In the genomic region with DNA sequence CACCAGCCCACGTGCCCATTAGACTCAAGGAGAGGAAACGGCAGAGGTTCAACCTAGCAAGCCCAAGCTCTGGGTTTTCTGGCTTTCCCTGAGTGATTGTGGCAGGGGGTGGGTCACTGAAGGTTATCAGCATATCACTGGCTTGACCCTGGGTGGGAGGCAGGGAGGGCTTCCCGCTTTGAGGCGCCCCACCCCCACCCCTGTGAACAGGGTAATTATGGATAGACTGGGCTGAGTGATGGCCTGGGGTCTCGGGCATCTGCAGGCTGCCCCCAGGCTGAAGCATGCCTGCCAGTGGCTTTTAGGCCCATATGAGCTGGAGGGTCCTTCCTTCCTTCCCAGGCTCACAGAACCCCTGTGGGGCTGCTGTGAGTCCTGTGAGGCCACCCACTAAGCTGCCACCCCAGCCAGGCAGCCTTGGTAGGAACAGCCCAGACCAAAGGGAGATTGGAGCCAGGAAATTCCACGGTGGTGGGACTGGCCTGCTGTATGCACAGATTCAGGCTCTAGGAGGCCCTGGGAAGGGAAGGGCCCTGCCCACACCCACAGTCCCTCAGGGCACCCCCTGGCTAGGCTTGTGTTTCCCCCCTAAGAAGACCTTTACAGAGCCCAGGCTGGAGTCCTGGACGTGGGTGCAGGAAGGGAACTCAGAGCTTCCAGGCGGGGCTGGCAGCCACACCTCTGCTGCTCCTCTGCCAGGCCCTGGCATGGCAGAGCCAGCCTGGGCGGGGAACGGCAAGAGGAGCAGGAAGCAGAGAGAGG, we compare ENCODE assay signal across 10 cellular contexts. TPM values are rescaled to one million over a fixed set of nuclear protein-coding genes. Genes with fewer than 3 reads are reported as not detected.
DNase-seq lines count a peak whose midpoint lies in the region; ATAC-seq, FAIRE-seq and TF ChIP-seq lines count a peak whose summit lies in the region.
"Had no signal": no experiment of that assay in that cellular context is flagged by ENCODE, and none has a peak within 500 bp of the region (broad histone marks: within the 10 kb centered on the region; RNA-seq: fewer than 3 reads in every experiment).

No MANE protein-coding gene starts in this region.

- H3K36me3 Mint-ChIP-seq in activated CD8-positive, alpha-beta T cell treated with anti-CD3 and anti-CD28 coated beads for 36 hours (ENCODE audit: low read depth), result no peaks in the 10 kb centered on the region
- H3K36me3 Mint-ChIP-seq in activated CD8-positive, alpha-beta T cell treated with anti-CD3 and anti-CD28 coated beads, Interleukin-2, amount 10 ng/mL, durations not matched to agents 7 days and 5 days (ENCODE audit: low read depth), result no peaks in the 10 kb centered on the region
- H3K36me3 Mint-ChIP-seq in effector memory CD8-positive, alpha-beta T cell (ENCODE audit: insufficient read depth), result no peaks in the 10 kb centered on the region

- H3K9me3 ChIP-seq in ascending aorta (no peaks in the 10 kb centered on the region), thoracic aorta (no peaks in the 10 kb centered on the region)

- peaks cover 9 to 18% of the 10 kb centered on the region in 2 donors for H3K4me1 ChIP-seq in ascending aorta
- peaks cover 13 to 20% of the 10 kb centered on the region in 2 donors for H3K4me1 ChIP-seq in thoracic aorta (ENCODE audit: control insufficient read depth in 1 of 2, low read depth in 2 of 2)

- no peak for FAIRE-seq in GM12891 (lab: Jason Lieb, UNC)
- FAIRE-seq: endometrium had no signal

- no peaks in the 10 kb centered on the region for H3K27me3 ChIP-seq in ascending aorta
- no peaks in the 10 kb centered on the region for H3K27me3 ChIP-seq in thoracic aorta (replicated peaks; ENCODE audit: insufficient read depth)

- peak overlapping the region; percentile 11 to 22 for H3K27ac ChIP-seq in ascending aorta
- H3K27ac ChIP-seq in thoracic aorta, result peak overlapping the region; percentile 2 to 9

- POLR2A ChIA-PET in activated CD8-positive, alpha-beta T cell treated with anti-CD3 and anti-CD28 coated beads for 36 hours (lab: Charles Lee), result no interaction called here
- POLR2A ChIA-PET in activated CD8-positive, alpha-beta T cell treated with anti-CD3 and anti-CD28 coated beads, Interleukin-2, amount 10 ng/mL, durations not matched to agents 7 days and 5 days (lab: Charles Lee), result no interaction called here

- H3K4me1 Mint-ChIP-seq in activated CD8-positive, alpha-beta T cell treated with anti-CD3 and anti-CD28 coated beads for 36 hours (ENCODE audit: low read depth), result no peaks in the 10 kb centered on the region
- H3K4me1 Mint-ChIP-seq in activated CD8-positive, alpha-beta T cell treated with anti-CD3 and anti-CD28 coated beads, Interleukin-2, amount 10 ng/mL, durations not matched to agents 7 days and 5 days (ENCODE audit: low read depth), result no peaks in the 10 kb centered on the region
- no peaks in the 10 kb centered on the region for H3K4me1 Mint-ChIP-seq in effector memory CD8-positive, alpha-beta T cell (ENCODE audit: low read depth in 2 of 2)

- peak; percentile 0 for DNase-seq in activated CD8-positive, alpha-beta T cell treated with anti-CD3 and anti-CD28 coated beads for 36 hours
- DNase-seq in activated CD8-positive, alpha-beta T cell treated with anti-CD3 and anti-CD28 coated beads, Interleukin-2, amount 10 ng/mL, durations not matched to agents 7 days and 5 days, result no peak
- DNase-seq in ascending aorta (ENCODE audit: low spot score in 2 of 2) (peak; percentile 7 to 66), kidney tubule cell (ENCODE audit: low spot score) (peak; percentile 72), thoracic aorta (ENCODE audit: low spot score) (peak; percentile 1), GM12891 (ENCODE audit: insufficient read length, low spot score) (no peak), SIG-M5 treated with dmso at 0.1 percent for 504 hours (lab: John Stamatoyannopoulos, UW; ENCODE audit: unreplicated experiment) (no peak)
- no peak for DNase-seq in effector memory CD8-positive, alpha-beta T cell

- intact Hi-C loops in activated CD8-positive, alpha-beta T cell treated with anti-CD3 and anti-CD28 coated beads for 36 hours (cut with micrococcal nuclease), result no loop called here
- intact Hi-C loops in ascending aorta (cut with DNase I), result no loop called here

- no peaks in the 10 kb centered on the region for H3K9me3 Mint-ChIP-seq in activated CD8-positive, alpha-beta T cell treated with anti-CD3 and anti-CD28 coated beads for 36 hours
- no peaks in the 10 kb centered on the region for H3K9me3 Mint-ChIP-seq in activated CD8-positive, alpha-beta T cell treated with anti-CD3 and anti-CD28 coated beads, Interleukin-2, amount 10 ng/mL, durations not matched to agents 7 days and 5 days (ENCODE audit: insufficient read depth)
- no peaks in the 10 kb centered on the region for H3K9me3 Mint-ChIP-seq in effector memory CD8-positive, alpha-beta T cell

- ATAC-seq in activated CD8-positive, alpha-beta T cell treated with anti-CD3 and anti-CD28 coated beads for 36 hours, result no peak
- no peak for ATAC-seq in activated CD8-positive, alpha-beta T cell treated with anti-CD3 and anti-CD28 coated beads, Interleukin-2, amount 10 ng/mL, durations not matched to agents 7 days and 5 days
- peak; percentile 22 for ATAC-seq in thoracic aorta (ENCODE audit: insufficient number of reproducible peaks, low FRiP score, low read depth)
- ATAC-seq in effector memory CD8-positive, alpha-beta T cell (replicated peaks), result no peak

- no peak overlapping the region for H3K4me3 Mint-ChIP-seq in activated CD8-positive, alpha-beta T cell treated with anti-CD3 and anti-CD28 coated beads for 36 hours
- H3K4me3 Mint-ChIP-seq in activated CD8-positive, alpha-beta T cell treated with anti-CD3 and anti-CD28 coated beads, Interleukin-2, amount 10 ng/mL, durations not matched to agents 7 days and 5 days, result no peak overlapping the region
- H3K4me3 Mint-ChIP-seq in effector memory CD8-positive, alpha-beta T cell, result no peak overlapping the region

- CTCF ChIA-PET in activated CD8-positive, alpha-beta T cell treated with anti-CD3 and anti-CD28 coated beads for 36 hours (lab: Charles Lee), result no interaction called here
- CTCF ChIA-PET in activated CD8-positive, alpha-beta T cell treated with anti-CD3 and anti-CD28 coated beads, Interleukin-2, amount 10 ng/mL, durations not matched to agents 7 days and 5 days (lab: Charles Lee), result no interaction called here

- TF ChIP-seq POLR2A in GM12891 (IDR thresholded peaks at IDR 0.05; ENCODE audit: low read depth, low read length), result no peak

- TF ChIP-seq CTCF in activated CD8-positive, alpha-beta T cell treated with anti-CD3 and anti-CD28 coated beads for 36 hours (IDR thresholded peaks at IDR 0.05), result no peak
- TF ChIP-seq CTCF in ascending aorta (IDR thresholded peaks at IDR 0.05) (no peak), thoracic aorta (IDR thresholded peaks at IDR 0.05) (no peak)

- no peak overlapping the region for H3K27ac Mint-ChIP-seq in activated CD8-positive, alpha-beta T cell treated with anti-CD3 and anti-CD28 coated beads for 36 hours
- no peak overlapping the region for H3K27ac Mint-ChIP-seq in activated CD8-positive, alpha-beta T cell treated with anti-CD3 and anti-CD28 coated beads, Interleukin-2, amount 10 ng/mL, durations not matched to agents 7 days and 5 days
- no peak overlapping the region for H3K27ac Mint-ChIP-seq in effector memory CD8-positive, alpha-beta T cell

- no peaks in the 10 kb centered on the region for H3K27me3 Mint-ChIP-seq in activated CD8-positive, alpha-beta T cell treated with anti-CD3 and anti-CD28 coated beads for 36 hours
- H3K27me3 Mint-ChIP-seq in activated CD8-positive, alpha-beta T cell treated with anti-CD3 and anti-CD28 coated beads, Interleukin-2, amount 10 ng/mL, durations not matched to agents 7 days and 5 days (ENCODE audit: low read depth), result no peaks in the 10 kb centered on the region
- H3K27me3 Mint-ChIP-seq in effector memory CD8-positive, alpha-beta T cell, result no peaks in the 10 kb centered on the region

- H3K36me3 ChIP-seq in ascending aorta (no peaks in the 10 kb centered on the region), thoracic aorta (no peaks in the 10 kb centered on the region)

- H3K4me3 ChIP-seq in ascending aorta (no peak overlapping the region), thoracic aorta (peak overlapping the region; percentile 2)

TF ChIP-seq in GM12891, 5 proteins besides CTCF, POLR2A, EP300 and RAD21:
- TF ChIP-seq POU2F2 (IDR thresholded peaks at IDR 0.05; ENCODE audit: low read depth, low read length) (no peak), POLR2AphosphoS5 (IDR thresholded peaks at IDR 0.05; ENCODE audit: low read depth, low read length) (no peak), SPI1 (IDR thresholded peaks at IDR 0.05; ENCODE audit: low read depth, low read length) (no peak), TAF1 (IDR thresholded peaks at IDR 0.05; ENCODE audit: low read depth, low read length) (no peak), PAX5 (IDR thresholded peaks at IDR 0.05; ENCODE audit: insufficient read depth, low read length, severe bottlenecking) (no peak)

RNA-seq across cellular contexts. Expression of gene GPRIN2, which starts 33.2 kb away (rescaled TPM):
- not detected for total RNA-seq in activated CD8-positive, alpha-beta T cell treated with anti-CD3 and anti-CD28 coated beads for 36 hours
- not detected for total RNA-seq in activated CD8-positive, alpha-beta T cell treated with anti-CD3 and anti-CD28 coated beads, Interleukin-2, amount 10 ng/mL, durations not matched to agents 7 days and 5 days
- total RNA-seq in ascending aorta (6.3 TPM), thoracic aorta (1 to 10 TPM in 1 of 2 donors, under 1 TPM in 1; 0.27 to 4.8 TPM)
- polyA plus RNA-seq in GM12891 (2012; ENCODE audit: low read depth, missing spikeins), result not detected

RNA-seq across cellular contexts. Expression of gene SYT15, which starts 55.6 kb away (rescaled TPM):
- under 1 TPM; 0.59 to 0.98 TPM for total RNA-seq in activated CD8-positive, alpha-beta T cell treated with anti-CD3 and anti-CD28 coated beads for 36 hours
- 1 to 10 TPM in 1 of 2 experiments, under 1 TPM in 1; 0.55 to 1.0 TPM for total RNA-seq in activated CD8-positive, alpha-beta T cell treated with anti-CD3 and anti-CD28 coated beads, Interleukin-2, amount 10 ng/mL, durations not matched to agents 7 days and 5 days
- total RNA-seq in ascending aorta (50.9 TPM), thoracic aorta (1 to 10 TPM; 2.6 to 7.1 TPM)
- polyA plus RNA-seq in GM12891 (2012; ENCODE audit: low read depth, missing spikeins), result 0.08 TPM
- polyA plus RNA-seq: neural cell had no signal

RNA-seq across cellular contexts. Expression of gene NPY4R, which starts 57.5 kb away (rescaled TPM):
- not detected for total RNA-seq in activated CD8-positive, alpha-beta T cell treated with anti-CD3 and anti-CD28 coated beads for 36 hours
- not detected for total RNA-seq in activated CD8-positive, alpha-beta T cell treated with anti-CD3 and anti-CD28 coated beads, Interleukin-2, amount 10 ng/mL, durations not matched to agents 7 days and 5 days
- total RNA-seq in ascending aorta (not detected), thoracic aorta (not detected)
- polyA plus RNA-seq in GM12891 (2012; ENCODE audit: low read depth, missing spikeins), result not detected
- polyA plus RNA-seq: neural cell had no signal

Comparison
In these comparisons a context has a peak if more than half of its experiments do, and no peak if none do; other contexts are left out.
1. DNase-seq: peak in activated CD8-positive, alpha-beta T cell treated with anti-CD3 and anti-CD28 coated beads for 36 hours (single experiment), ascending aorta (2 of 2), kidney tubule cell (single experiment) and thoracic aorta (single experiment); none in activated CD8-positive, alpha-beta T cell treated with anti-CD3 and anti-CD28 coated beads, Interleukin-2, amount 10 ng/mL, durations not matched to agents 7 days and 5 days (single experiment), GM12891 (single experiment), SIG-M5 treated with dmso at 0.1 percent for 504 hours (single experiment) and effector memory CD8-positive, alpha-beta T cell (0 of 3).